13 cellular contexts compared by ENCODE assay signal in the genomic region with DNA sequence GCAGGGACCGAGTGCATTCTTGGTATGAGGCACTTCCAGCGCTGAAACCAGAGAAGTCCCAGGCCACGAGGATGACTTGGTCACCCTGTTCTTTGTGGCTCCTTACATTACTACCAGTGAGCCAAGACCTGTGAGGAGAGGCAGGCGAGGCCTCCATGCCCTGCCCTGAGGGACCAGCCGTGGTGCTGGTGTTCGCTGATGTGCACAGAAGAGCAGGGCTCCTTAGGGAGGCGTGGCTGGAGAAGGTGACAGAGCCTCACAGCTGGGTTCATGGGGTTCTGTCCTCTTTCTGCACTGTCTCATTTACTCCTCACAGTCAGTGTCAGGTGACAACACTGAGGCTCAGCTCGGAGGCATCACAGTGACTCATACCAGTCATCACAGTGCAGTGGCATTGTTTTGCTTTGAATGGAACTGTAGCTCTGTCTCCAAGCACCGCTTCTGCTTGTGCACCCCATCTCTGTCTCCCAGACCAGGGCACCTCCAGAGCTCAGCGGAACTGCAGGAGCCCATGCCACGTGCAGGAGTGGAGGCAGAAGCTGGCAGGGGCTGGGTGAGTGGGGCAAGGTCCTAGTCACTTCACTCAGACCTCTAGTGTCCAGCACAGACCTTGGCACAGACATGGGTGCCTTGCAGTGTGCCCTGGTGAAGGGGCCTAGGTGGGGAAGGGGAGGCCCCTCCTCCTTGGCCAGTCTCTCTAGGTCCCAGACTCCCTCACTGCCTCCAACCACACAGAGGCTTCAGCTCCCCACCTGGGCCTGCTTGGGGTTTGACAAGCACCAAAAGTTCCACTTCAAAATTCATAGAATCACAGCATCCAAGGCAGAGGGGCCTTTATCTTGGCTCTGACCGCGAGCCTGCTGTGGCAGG.
DNase-seq lines count a peak whose midpoint lies in the region; ATAC-seq, FAIRE-seq and TF ChIP-seq lines count a peak whose summit lies in the region.
"Had no signal": no experiment of that assay in that cellular context is flagged by ENCODE, and none has a peak within 500 bp of the region (broad histone marks: within the 10 kb centered on the region; RNA-seq: fewer than 3 reads in every experiment).

No MANE protein-coding gene starts in this region.

- no peak for ATAC-seq in GM18909 (IDR thresholded peaks at IDR 0.05; ENCODE audit: poor library complexity, unreplicated experiment)
- ATAC-seq: naive thymus-derived CD8-positive, alpha-beta T cell had no signal

- H3K27ac ChIP-seq in epithelial cell of prostate, result no peak overlapping the region

- TF ChIP-seq CTCF in foreskin fibroblast (IDR thresholded peaks at IDR 0.05; ENCODE audit: low read depth, low read length), result no peak

- DNase-seq in EL, result peak; percentile 14
- peak; percentile 34 for DNase-seq in HTR-8/SVneo (ENCODE audit: insufficient read length, low spot score)
- peak; percentile 39 for DNase-seq in epithelial cell of prostate (ENCODE audit: low read depth, low spot score)
- peak; percentile 17 for DNase-seq in renal cortical epithelial cell (ENCODE audit: low read depth)
- DNase-seq in putamen (ENCODE audit: low spot score), result no peak
- DNase-seq in H54 (ENCODE audit: insufficient read length, low spot score), result no peak
- DNase-seq in foreskin fibroblast, result no peak
- DNase-seq: CD8-positive, alpha-beta memory T cell; naive thymus-derived CD8-positive, alpha-beta T cell; NCI-H2227 treated with DMSO at 0.1 percent for 48 hours; stimulated activated CD4-positive, alpha-beta T cell treated with anti-CD3 and anti-CD28 coated beads, Interleukin-12 subunit alpha, Interleukin-12 subunit beta, amount 100 ng/mL, for 4 hours had no signal

- FAIRE-seq in HTR-8/SVneo (lab: Jason Lieb, UNC), result no peak
- FAIRE-seq in H54 (lab: Jason Lieb, UNC), result no peak
- FAIRE-seq: islet of Langerhans had no signal

- TF ChIP-seq POLR2A in H54 (IDR thresholded peaks at IDR 0.05; ENCODE audit: low read depth, low read length), result no peak

- no peak overlapping the region for H3K4me3 ChIP-seq in foreskin fibroblast (ENCODE audit: low read depth in 1 of 2, low read length in 2 of 2)

Comparison
In these comparisons a context has a peak if more than half of its experiments do, and no peak if none do; other contexts are left out.
1. DNase-seq: peak in EL (single experiment), HTR-8/SVneo (single experiment), epithelial cell of prostate (single experiment) and renal cortical epithelial cell (single experiment); none in putamen (single experiment), H54 (single experiment) and foreskin fibroblast (0 of 2).